12 cellular contexts compared by ENCODE assay signal in the genomic region with DNA sequence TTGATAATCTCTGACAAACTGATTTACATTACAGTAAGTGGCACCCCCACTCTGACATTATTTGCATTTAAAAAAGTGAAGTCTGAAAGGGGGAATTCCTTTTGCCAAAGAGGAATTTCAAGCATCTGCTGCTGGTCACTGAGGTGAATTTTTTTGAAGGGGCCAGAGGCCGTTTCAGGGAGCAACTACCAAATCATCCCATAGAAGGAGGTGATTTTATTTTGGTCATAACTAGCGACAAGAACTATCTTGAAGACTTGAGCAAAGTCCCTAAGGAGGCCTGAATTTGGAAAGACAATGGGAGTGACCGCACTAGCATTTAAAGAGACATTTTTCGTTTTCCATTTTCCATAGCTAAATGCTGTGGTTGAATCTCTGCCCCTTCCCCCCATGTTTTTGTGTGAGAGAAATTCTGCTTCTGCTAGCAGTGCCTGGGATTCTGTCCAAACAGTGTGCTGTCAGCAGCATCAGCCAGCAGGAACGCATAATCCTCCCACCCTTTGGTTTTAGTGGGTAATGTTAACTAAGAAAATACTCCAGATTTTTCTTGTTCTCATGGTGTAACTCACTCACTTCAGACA.
DNase-seq lines count a peak whose midpoint lies in the region; ATAC-seq and TF ChIP-seq lines count a peak whose summit lies in the region.
"Had no signal": no experiment of that assay in that cellular context is flagged by ENCODE, and none has a peak within 500 bp of the region (broad histone marks: within the 10 kb centered on the region; RNA-seq: fewer than 3 reads in every experiment).

No MANE protein-coding gene starts in this region.

- peaks cover 3% of the 10 kb centered on the region for H3K4me1 Mint-ChIP-seq in glutamatergic neuron (ENCODE audit: low read depth, unreplicated experiment)
- H3K4me1 Mint-ChIP-seq: memory B cell had no signal

- TF ChIP-seq CTCF in AG10803 (conservative IDR thresholded peaks at IDR 0.05; ENCODE audit: low read length) (no peak), glutamatergic neuron (IDR thresholded peaks at IDR 0.05; ENCODE audit: partially characterized antibody, unreplicated experiment) (no peak)

- peaks cover 3% of the 10 kb centered on the region for H3K9me3 Mint-ChIP-seq in glutamatergic neuron (ENCODE audit: unreplicated experiment)

- peaks cover 1% of the 10 kb centered on the region for H3K27me3 Mint-ChIP-seq in glutamatergic neuron (ENCODE audit: unreplicated experiment)

- H3K4me3 ChIP-seq in AG10803 (ENCODE audit: low read length), result peak overlapping the region; percentile 26

- ATAC-seq in HG03439 (IDR thresholded peaks at IDR 0.05; ENCODE audit: unreplicated experiment) (no peak), HG03280 (IDR thresholded peaks at IDR 0.05; ENCODE audit: unreplicated experiment) (no peak)

- peaks cover 10% of the 10 kb centered on the region for H3K36me3 Mint-ChIP-seq in glutamatergic neuron (ENCODE audit: unreplicated experiment)

- no peak overlapping the region for H3K27ac Mint-ChIP-seq in glutamatergic neuron (ENCODE audit: unreplicated experiment)
- H3K27ac Mint-ChIP-seq: memory B cell had no signal

- DNase-seq in AG10803 (ENCODE audit: low read depth) (peak; percentile 95), NCI-H446 treated with DMSO at 0.1 percent for 48 hours (lab: John Stamatoyannopoulos, UW) (peak; percentile 57), fibroblast of gingiva (ENCODE audit: low read depth) (peak; percentile 81), myocyte (ENCODE audit: low read depth) (peak; percentile 76), activated gamma-delta T cell (lab: John Stamatoyannopoulos, UW) (no peak), glutamatergic neuron (no peak)
- DNase-seq: activated naive CD4-positive, alpha-beta T cell; DMS53; MM.1S had no signal

- H3K4me3 Mint-ChIP-seq in glutamatergic neuron (ENCODE audit: unreplicated experiment), result no peak overlapping the region
- H3K4me3 Mint-ChIP-seq: memory B cell had no signal

Comparison
In these comparisons a context has a peak if more than half of its experiments do, and no peak if none do; other contexts are left out.
1. DNase-seq: peak in AG10803 (single experiment), NCI-H446 treated with DMSO at 0.1 percent for 48 hours (single experiment), fibroblast of gingiva (single experiment) and myocyte (single experiment); none in activated gamma-delta T cell (single experiment) and glutamatergic neuron (single experiment).